Comparison of ENCODE assay signal across 9 cellular contexts in genomic region chr16:65122974-65123845, GRCh38. TPM values are rescaled to one million over a fixed set of nuclear protein-coding genes. Genes with fewer than 3 reads are reported as not detected.
DNase-seq lines count a peak whose midpoint lies in the region; ATAC-seq and TF ChIP-seq lines count a peak whose summit lies in the region.
"Had no signal": no experiment of that assay in that cellular context is flagged by ENCODE, and none has a peak within 500 bp of the region (broad histone marks: within the 10 kb centered on the region; RNA-seq: fewer than 3 reads in every experiment).

No MANE protein-coding gene starts in this region.

- H3K36me3 Mint-ChIP-seq in WTC11: no peaks in the 10 kb centered on the region
- H3K36me3 Mint-ChIP-seq in activated CD4-positive, alpha-beta memory T cell treated with anti-CD3 and anti-CD28 coated beads for 36 hours: no peaks in the 10 kb centered on the region
- no peaks in the 10 kb centered on the region for H3K36me3 Mint-ChIP-seq in activated CD4-positive, alpha-beta memory T cell treated with anti-CD3 and anti-CD28 coated beads, Interleukin-2, amount 10 ng/mL, durations not matched to agents 7 days and 5 days (ENCODE audit: low read depth)

- H3K27ac ChIP-seq in heart right ventricle: peak overlapping the region; percentile 22 to 89 (median 80)

- WGBS in heart right ventricle, 2 donors: 0 to 1% methylated on average over 67 to 68 of the region's 68 CpGs

- peaks cover 0 to 29% (median 9%) of the 10 kb centered on the region in 9 donors for H3K4me1 ChIP-seq in heart right ventricle

- no peak overlapping the region for H3K27ac Mint-ChIP-seq in WTC11
- H3K27ac Mint-ChIP-seq in activated CD4-positive, alpha-beta memory T cell treated with anti-CD3 and anti-CD28 coated beads for 36 hours: no peak overlapping the region
- H3K27ac Mint-ChIP-seq in activated CD4-positive, alpha-beta memory T cell treated with anti-CD3 and anti-CD28 coated beads, Interleukin-2, amount 10 ng/mL, durations not matched to agents 7 days and 5 days: no peak overlapping the region

- DNase-seq in Caki2 (ENCODE audit: low read depth): peak; percentile 10
- peak; percentile 37 for DNase-seq in WTC11 (ENCODE audit: low spot score)
- DNase-seq in heart right ventricle: peak; percentile 58 to 70
- DNase-seq in posterior cingulate gyrus: peak; percentile 48 to 90 (median 58)
- DNase-seq in stimulated activated naive CD8-positive, alpha-beta T cell treated with anti-CD3 and anti-CD28 coated beads, Interleukin-15, Interleukin-2, amounts not matched to agents 100 U/mL and 50 U/mL, for 24 hours: no peak
- DNase-seq in activated CD4-positive, alpha-beta memory T cell treated with anti-CD3 and anti-CD28 coated beads for 36 hours: no peak
- no peak for DNase-seq in activated CD4-positive, alpha-beta memory T cell treated with anti-CD3 and anti-CD28 coated beads, Interleukin-2, amount 10 ng/mL, durations not matched to agents 7 days and 5 days
- DNase-seq in COR-L47 (lab: John Stamatoyannopoulos, UW): no peak

- POLR2A ChIA-PET in WTC11 (lab: Charles Lee): interaction anchor here (0.7 to 1.2 kb wide), 2 partner anchors 93 to 102 kb away, joined by 3 to 4 read pairs; no protein-coding TSS in a partner anchor
- POLR2A ChIA-PET in activated CD4-positive, alpha-beta memory T cell treated with anti-CD3 and anti-CD28 coated beads for 36 hours (lab: Charles Lee): no interaction called here
- POLR2A ChIA-PET in activated CD4-positive, alpha-beta memory T cell treated with anti-CD3 and anti-CD28 coated beads, Interleukin-2, amount 10 ng/mL, durations not matched to agents 7 days and 5 days (lab: Charles Lee): no interaction called here

- CTCF ChIA-PET in WTC11 (lab: Charles Lee): interaction anchor here (0.7 to 1.1 kb wide), 3 partner anchors 17 to 100 kb away, joined by 3 read pairs; no protein-coding TSS in a partner anchor
- CTCF ChIA-PET in activated CD4-positive, alpha-beta memory T cell treated with anti-CD3 and anti-CD28 coated beads for 36 hours (lab: Charles Lee): no interaction called here
- CTCF ChIA-PET in activated CD4-positive, alpha-beta memory T cell treated with anti-CD3 and anti-CD28 coated beads, Interleukin-2, amount 10 ng/mL, durations not matched to agents 7 days and 5 days (lab: Charles Lee): no interaction called here

- H3K9me3 ChIP-seq in heart right ventricle: no peaks in the 10 kb centered on the region

- H3K27me3 Mint-ChIP-seq in WTC11 (ENCODE audit: low read depth): peaks cover 86% of the 10 kb centered on the region
- H3K27me3 Mint-ChIP-seq in activated CD4-positive, alpha-beta memory T cell treated with anti-CD3 and anti-CD28 coated beads for 36 hours: peaks cover 44% of the 10 kb centered on the region
- H3K27me3 Mint-ChIP-seq in activated CD4-positive, alpha-beta memory T cell treated with anti-CD3 and anti-CD28 coated beads, Interleukin-2, amount 10 ng/mL, durations not matched to agents 7 days and 5 days: peaks cover 31% of the 10 kb centered on the region

- H3K27me3 ChIP-seq in heart right ventricle: peaks cover 0 to 59% (median 30%) of the 10 kb centered on the region in 7 donors

- H3K9me3 Mint-ChIP-seq in WTC11: no peaks in the 10 kb centered on the region
- no peaks in the 10 kb centered on the region for H3K9me3 Mint-ChIP-seq in activated CD4-positive, alpha-beta memory T cell treated with anti-CD3 and anti-CD28 coated beads for 36 hours
- no peaks in the 10 kb centered on the region for H3K9me3 Mint-ChIP-seq in activated CD4-positive, alpha-beta memory T cell treated with anti-CD3 and anti-CD28 coated beads, Interleukin-2, amount 10 ng/mL, durations not matched to agents 7 days and 5 days

- no peak for TF ChIP-seq CTCF in WTC11 (IDR thresholded peaks at IDR 0.05)
- TF ChIP-seq CTCF in heart right ventricle (IDR thresholded peaks at IDR 0.05): no peak

- peak overlapping the region; percentile 85 for H3K4me3 Mint-ChIP-seq in WTC11
- no peak overlapping the region for H3K4me3 Mint-ChIP-seq in activated CD4-positive, alpha-beta memory T cell treated with anti-CD3 and anti-CD28 coated beads for 36 hours
- H3K4me3 Mint-ChIP-seq in activated CD4-positive, alpha-beta memory T cell treated with anti-CD3 and anti-CD28 coated beads, Interleukin-2, amount 10 ng/mL, durations not matched to agents 7 days and 5 days: no peak overlapping the region

- H3K4me1 Mint-ChIP-seq in WTC11: peaks cover 23% of the 10 kb centered on the region
- no peaks in the 10 kb centered on the region for H3K4me1 Mint-ChIP-seq in activated CD4-positive, alpha-beta memory T cell treated with anti-CD3 and anti-CD28 coated beads for 36 hours (ENCODE audit: low read depth)
- no peaks in the 10 kb centered on the region for H3K4me1 Mint-ChIP-seq in activated CD4-positive, alpha-beta memory T cell treated with anti-CD3 and anti-CD28 coated beads, Interleukin-2, amount 10 ng/mL, durations not matched to agents 7 days and 5 days

- peak overlapping the region; percentile 45 to 72 (median 64) for H3K4me3 ChIP-seq in heart right ventricle

- intact Hi-C loops in heart right ventricle (cut with DNase I): loop anchor here in 5 of 10 donors (5.0 to 10.0 kb wide), 6 partner anchors 54 to 1149 kb away; no protein-coding TSS in a partner anchor
- intact Hi-C loops in posterior cingulate gyrus (cut with DNase I): loop anchor here (5.0 kb wide), 1 partner anchor 1149 kb away; no protein-coding TSS in a partner anchor
- intact Hi-C loops in activated CD4-positive, alpha-beta memory T cell treated with anti-CD3 and anti-CD28 coated beads for 36 hours (cut with micrococcal nuclease): loop anchor here (10.0 kb wide), 2 partner anchors 958 to 1152 kb away; no protein-coding TSS in a partner anchor

- ATAC-seq in WTC11 (peak; percentile 8), heart right ventricle (peak; percentile 29 to 69 (median 60))
- no peak for ATAC-seq in stimulated activated naive CD8-positive, alpha-beta T cell treated with anti-CD3 and anti-CD28 coated beads, Interleukin-15, Interleukin-2, amounts not matched to agents 100 U/mL and 50 U/mL, for 24 hours

- H3K36me3 ChIP-seq in heart right ventricle: no peaks in the 10 kb centered on the region

- in situ Hi-C loops in Caki2 (cut with HindIII; ENCODE audit: low pct_unique_long_range_greater_than_20kb, low sequenced_read_pairs): no loop called here

TF ChIP-seq in WTC11, 78 proteins besides CTCF, POLR2A, EP300 and RAD21 (continues in another document):
- TF ChIP-seq NR3C1 (CRISPR knock-in tag; conservative IDR thresholded peaks at IDR 0.05; ENCODE audit: low read depth): no peak
- no peak for TF ChIP-seq ZBTB21 (CRISPR knock-in tag; IDR thresholded peaks at IDR 0.05; ENCODE audit: borderline replicate concordance)
- TF ChIP-seq TCF7 (CRISPR knock-in tag; IDR thresholded peaks at IDR 0.05; ENCODE audit: low read depth): no peak
- TF ChIP-seq NFE2L1 (CRISPR knock-in tag; IDR thresholded peaks at IDR 0.05): no peak; the same call in 1 of the 2 replicates
- TF ChIP-seq, protein P1, sequence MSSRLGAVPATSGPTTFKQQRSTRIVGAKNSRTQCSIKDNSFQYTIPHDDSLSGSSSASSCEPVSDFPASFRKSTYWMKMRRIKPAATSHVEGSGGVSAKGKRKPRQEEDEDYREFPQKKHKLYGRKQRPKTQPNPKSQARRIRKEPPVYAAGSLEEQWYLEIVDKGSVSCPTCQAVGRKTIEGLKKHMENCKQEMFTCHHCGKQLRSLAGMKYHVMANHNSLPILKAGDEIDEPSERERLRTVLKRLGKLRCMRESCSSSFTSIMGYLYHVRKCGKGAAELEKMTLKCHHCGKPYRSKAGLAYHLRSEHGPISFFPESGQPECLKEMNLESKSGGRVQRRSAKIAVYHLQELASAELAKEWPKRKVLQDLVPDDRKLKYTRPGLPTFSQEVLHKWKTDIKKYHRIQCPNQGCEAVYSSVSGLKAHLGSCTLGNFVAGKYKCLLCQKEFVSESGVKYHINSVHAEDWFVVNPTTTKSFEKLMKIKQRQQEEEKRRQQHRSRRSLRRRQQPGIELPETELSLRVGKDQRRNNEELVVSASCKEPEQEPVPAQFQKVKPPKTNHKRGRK (CRISPR knock-in tag; IDR thresholded peaks at IDR 0.05; ENCODE audit: borderline replicate concordance): 0 out of 2 replicates have a peak, but pooled peaks have one; percentile 29
- no peak for TF ChIP-seq EMX1 (CRISPR knock-in tag; IDR thresholded peaks at IDR 0.05)
- TF ChIP-seq RELA (CRISPR knock-in tag; IDR thresholded peaks at IDR 0.05; ENCODE audit: borderline replicate concordance): no peak
- no peak for TF ChIP-seq ATF6 (CRISPR knock-in tag; IDR thresholded peaks at IDR 0.05)
- TF ChIP-seq NR1H2 (CRISPR knock-in tag; IDR thresholded peaks at IDR 0.05): no peak

RNA-seq across cellular contexts. Expression of gene CDH11, which starts 1.3 kb away (rescaled TPM):
- total RNA-seq in Caki2 (2014; rRNA removed; shearing (Covaris generic); ENCODE audit: low replicate concordance): not detected in 2 replicates
- 9.8 to 11.6 TPM (median 10.1 TPM) in 3 replicates for total RNA-seq in WTC11 (2021)
- total RNA-seq in heart right ventricle: 10 to 100 TPM in 5 of 10 donors, 1 to 10 TPM in 5; 4.0 to 29.6 (median 8.5) TPM
- polyA plus RNA-seq in heart right ventricle: 1 to 10 TPM; 1.7 to 3.2 TPM
- not detected for total RNA-seq in activated CD4-positive, alpha-beta memory T cell treated with anti-CD3 and anti-CD28 coated beads for 36 hours
- total RNA-seq in activated CD4-positive, alpha-beta memory T cell treated with anti-CD3 and anti-CD28 coated beads, Interleukin-2, amount 10 ng/mL, durations not matched to agents 7 days and 5 days: not detected
- total RNA-seq: T-helper 2 cell treated with Interferon-gamma antibody and Interleukin-4, amounts not matched to agents 100 ng/mL and 5 ng/mL, for 36 hours had no signal

Comparison
In these comparisons a context has a peak if more than half of its experiments do, and no peak if none do; other contexts are left out.
1. DNase-seq: peak in Caki2 (single experiment), WTC11 (single experiment), heart right ventricle (2 of 2) and posterior cingulate gyrus (10 of 10); none in stimulated activated naive CD8-positive, alpha-beta T cell treated with anti-CD3 and anti-CD28 coated beads, Interleukin-15, Interleukin-2, amounts not matched to agents 100 U/mL and 50 U/mL, for 24 hours (single experiment), activated CD4-positive, alpha-beta memory T cell treated with anti-CD3 and anti-CD28 coated beads for 36 hours (single experiment), activated CD4-positive, alpha-beta memory T cell treated with anti-CD3 and anti-CD28 coated beads, Interleukin-2, amount 10 ng/mL, durations not matched to agents 7 days and 5 days (single experiment) and COR-L47 (single experiment).